Comparison of ENCODE assay signal across 9 cellular contexts in genomic region chr22:50325444-50326224, GRCh38. TPM values are rescaled to one million over a fixed set of nuclear protein-coding genes. Genes with fewer than 3 reads are reported as not detected.
A peak's percentile ranks its signal among the peaks of the same experiment; 100 is the strongest.
DNase-seq lines count a peak whose midpoint lies in the region; ATAC-seq, FAIRE-seq and TF ChIP-seq lines count a peak whose summit lies in the region.
"Had no signal": no experiment of that assay in that cellular context is flagged by ENCODE, and none has a peak within 500 bp of the region (broad histone marks: within the 10 kb centered on the region; RNA-seq: fewer than 3 reads in every experiment).

No MANE protein-coding gene starts in this region.

- no peak overlapping the region for H3K27ac ChIP-seq in WERI-Rb-1
- no peak overlapping the region for H3K27ac ChIP-seq in stomach smooth muscle (ENCODE audit: low read length)

- H3K4me3 Mint-ChIP-seq in activated T-cell treated with anti-CD3 and anti-CD28 coated beads, Interleukin-2, amount 50 U/mL, for 4 hours, result peak overlapping the region; percentile 82

- H3K36me3 Mint-ChIP-seq in activated T-cell treated with anti-CD3 and anti-CD28 coated beads, Interleukin-2, amount 50 U/mL, for 4 hours (ENCODE audit: insufficient read depth), result no peaks in the 10 kb centered on the region

- no peaks in the 10 kb centered on the region for H3K27me3 ChIP-seq in WERI-Rb-1 (ENCODE audit: insufficient read depth, low read depth, severe bottlenecking)
- no peaks in the 10 kb centered on the region for H3K27me3 ChIP-seq in stomach smooth muscle (ENCODE audit: control insufficient read depth in 1 of 2, insufficient read depth in 2 of 2, low read length in 2 of 2)
- H3K27me3 ChIP-seq: sigmoid colon had no signal

- H3K4me1 Mint-ChIP-seq in activated T-cell treated with anti-CD3 and anti-CD28 coated beads, Interleukin-2, amount 50 U/mL, for 4 hours (ENCODE audit: low read depth), result peaks cover 10% of the 10 kb centered on the region

- no peak for FAIRE-seq in GM12892 (lab: Jason Lieb, UNC)

- DNase-seq in activated T-cell treated with anti-CD3 and anti-CD28 coated beads, Interleukin-2, amount 50 U/mL, for 4 hours, result no peak
- DNase-seq in activated T-cell treated with anti-CD3 and anti-CD28 coated beads for 4 hours (no peak), WERI-Rb-1 (no peak), fibroblast of the aortic adventitia (ENCODE audit: low read depth) (no peak), GM12892 (ENCODE audit: insufficient read length) (no peak)
- DNase-seq: sigmoid colon had no signal

- peak overlapping the region; percentile 58 to 68 for H3K9ac ChIP-seq in stomach smooth muscle (ENCODE audit: low read length in 2 of 2)

- H3K4me3 ChIP-seq in WERI-Rb-1 (ENCODE audit: low read depth, low read length), result peak overlapping the region; percentile 46; the same call in 1 of the 2 replicates
- H3K4me3 ChIP-seq in fibroblast of the aortic adventitia (ENCODE audit: low read depth, low read length), result peak overlapping the region; percentile 73
- peak overlapping the region in 1 of 2 donors; percentile 80 for H3K4me3 ChIP-seq in stomach smooth muscle (ENCODE audit: low read length in 2 of 2)

- peaks cover 16% of the 10 kb centered on the region for H3K4me1 ChIP-seq in stomach smooth muscle (ENCODE audit: control insufficient read depth, insufficient read depth, low read length)

- no peak for TF ChIP-seq POLR2A in GM12892 (IDR thresholded peaks at IDR 0.05; ENCODE audit: low read depth, low read length)

- H3K9me3 ChIP-seq in WERI-Rb-1 (ENCODE audit: severe bottlenecking) (no peaks in the 10 kb centered on the region), stomach smooth muscle (ENCODE audit: control insufficient read depth in 2 of 2, low read length in 2 of 2) (no peaks in the 10 kb centered on the region)
- H3K9me3 ChIP-seq: sigmoid colon had no signal

- TF ChIP-seq CTCF in WERI-Rb-1 (IDR thresholded peaks at IDR 0.05; ENCODE audit: low read depth, low read length) (no peak), fibroblast of the aortic adventitia (IDR thresholded peaks at IDR 0.05; ENCODE audit: insufficient read depth, low read length) (no peak)

- H3K36me3 ChIP-seq in WERI-Rb-1, result no peaks in the 10 kb centered on the region
- no peaks in the 10 kb centered on the region for H3K36me3 ChIP-seq in stomach smooth muscle (ENCODE audit: control insufficient read depth in 2 of 2, insufficient read depth in 2 of 2, low read length in 2 of 2)
- H3K36me3 ChIP-seq: sigmoid colon had no signal

- H3K27me3 Mint-ChIP-seq in activated T-cell treated with anti-CD3 and anti-CD28 coated beads, Interleukin-2, amount 50 U/mL, for 4 hours (ENCODE audit: low read depth), result peaks cover 4% of the 10 kb centered on the region

- no peak for ATAC-seq in activated T-cell treated with anti-CD3 and anti-CD28 coated beads, Interleukin-2, amount 50 U/mL, for 4 hours
- no peak for ATAC-seq in HG02981 (IDR thresholded peaks at IDR 0.05; ENCODE audit: unreplicated experiment)
- ATAC-seq in GM18520 (IDR thresholded peaks at IDR 0.05; ENCODE audit: unreplicated experiment), result no peak

- H3K9me3 Mint-ChIP-seq in activated T-cell treated with anti-CD3 and anti-CD28 coated beads, Interleukin-2, amount 50 U/mL, for 4 hours, result no peaks in the 10 kb centered on the region

RNA-seq across cellular contexts. Expression of gene DENND6B, which starts 1.2 kb away (rescaled TPM):
- 1 to 10 TPM; 1.0 to 1.6 (median 1.3) TPM for total RNA-seq in activated T-cell treated with anti-CD3 and anti-CD28 coated beads, Interleukin-2, amount 50 U/mL, for 4 hours
- 2.8 and 4.3 TPM in 2 replicates for total RNA-seq in fibroblast of the aortic adventitia (ENCODE audit: low replicate concordance)
- 6.6 TPM for polyA plus RNA-seq in GM12892 (2012; ENCODE audit: missing spikeins)

RNA-seq across cellular contexts. Expression of gene PPP6R2, which starts 17.5 kb away (rescaled TPM):
- total RNA-seq in activated T-cell treated with anti-CD3 and anti-CD28 coated beads, Interleukin-2, amount 50 U/mL, for 4 hours, result 10 to 100 TPM; 41.4 to 52.6 (median 43.3) TPM
- total RNA-seq in fibroblast of the aortic adventitia (ENCODE audit: low replicate concordance), result 38.5 and 62.6 TPM in 2 replicates
- polyA plus RNA-seq in GM12892 (2012; ENCODE audit: missing spikeins), result 19.7 TPM

RNA-seq across cellular contexts. Expression of gene PLXNB2, which starts 18.2 kb away (rescaled TPM):
- 1 to 10 TPM; 4.0 to 4.8 (median 4.7) TPM for total RNA-seq in activated T-cell treated with anti-CD3 and anti-CD28 coated beads, Interleukin-2, amount 50 U/mL, for 4 hours
- total RNA-seq in fibroblast of the aortic adventitia (ENCODE audit: low replicate concordance), result 130 and 218 TPM in 2 replicates
- polyA plus RNA-seq in GM12892 (2012; ENCODE audit: missing spikeins), result 32.5 TPM

RNA-seq across cellular contexts. Expression of gene MAPK11, which starts 55.5 kb away (rescaled TPM):
- total RNA-seq in activated T-cell treated with anti-CD3 and anti-CD28 coated beads, Interleukin-2, amount 50 U/mL, for 4 hours, result 10 to 100 TPM in 1 of 3 donors, 1 to 10 TPM in 2; 9.4 to 10.1 (median 9.8) TPM
- 3.0 and 5.8 TPM in 2 replicates for total RNA-seq in fibroblast of the aortic adventitia (ENCODE audit: low replicate concordance)
- polyA plus RNA-seq in GM12892 (2012; ENCODE audit: missing spikeins), result 7.9 TPM

Comparison
In these comparisons a context has a peak if more than half of its experiments do, and no peak if none do; other contexts are left out.
1. RNA of gene PLXNB2, which starts 18.2 kb away (total RNA-seq): 130 to 218 TPM in fibroblast of the aortic adventitia; 4.0 to 4.8 TPM in activated T-cell treated with anti-CD3 and anti-CD28 coated beads, Interleukin-2, amount 50 U/mL, for 4 hours; every median in the first group is over 10 times any median in the second.